In the genomic region with DNA sequence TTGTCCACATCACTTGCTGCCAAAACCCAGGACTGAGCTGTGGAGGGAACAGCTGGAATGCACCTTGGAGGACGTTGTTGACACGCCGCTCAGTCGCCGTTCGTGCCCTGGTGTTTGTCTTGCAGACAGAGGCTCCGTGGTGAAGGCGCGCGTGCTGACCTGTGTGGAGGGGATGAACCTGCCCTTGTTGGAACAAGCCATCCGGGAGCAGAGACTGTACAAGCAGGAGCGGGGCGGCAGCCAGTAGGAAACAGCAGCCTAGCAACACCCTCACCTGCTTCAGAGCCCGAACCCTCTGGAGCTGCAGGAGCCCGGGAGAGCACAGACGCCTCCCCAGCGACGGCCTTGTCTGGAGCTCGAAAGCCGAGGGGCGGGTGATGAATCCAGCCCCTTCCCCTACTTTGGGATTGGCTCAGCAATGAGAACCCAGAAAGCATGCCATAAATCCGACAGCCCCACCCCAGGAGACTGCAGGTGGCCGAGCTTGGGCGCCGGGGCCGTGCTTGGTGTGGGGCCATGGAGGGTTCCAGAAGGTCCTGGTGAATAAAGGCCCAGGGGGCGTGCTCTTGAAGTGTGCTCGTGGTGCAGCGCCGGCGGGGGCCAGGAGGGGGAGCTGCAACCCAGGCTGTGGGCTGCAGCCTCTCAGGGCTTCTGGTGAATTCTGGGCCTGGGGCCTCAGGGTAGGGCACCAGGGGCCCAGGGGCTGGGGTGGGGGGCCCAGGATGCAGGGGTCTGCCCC, we compare ENCODE assay signal across 1 cellular context.
TF ChIP-seq lines count a peak whose summit lies in the region.

No MANE protein-coding gene starts in this region.

TF ChIP-seq in neural cell, 6 proteins besides CTCF, POLR2A, EP300 and RAD21:
- TF ChIP-seq, protein P1, sequence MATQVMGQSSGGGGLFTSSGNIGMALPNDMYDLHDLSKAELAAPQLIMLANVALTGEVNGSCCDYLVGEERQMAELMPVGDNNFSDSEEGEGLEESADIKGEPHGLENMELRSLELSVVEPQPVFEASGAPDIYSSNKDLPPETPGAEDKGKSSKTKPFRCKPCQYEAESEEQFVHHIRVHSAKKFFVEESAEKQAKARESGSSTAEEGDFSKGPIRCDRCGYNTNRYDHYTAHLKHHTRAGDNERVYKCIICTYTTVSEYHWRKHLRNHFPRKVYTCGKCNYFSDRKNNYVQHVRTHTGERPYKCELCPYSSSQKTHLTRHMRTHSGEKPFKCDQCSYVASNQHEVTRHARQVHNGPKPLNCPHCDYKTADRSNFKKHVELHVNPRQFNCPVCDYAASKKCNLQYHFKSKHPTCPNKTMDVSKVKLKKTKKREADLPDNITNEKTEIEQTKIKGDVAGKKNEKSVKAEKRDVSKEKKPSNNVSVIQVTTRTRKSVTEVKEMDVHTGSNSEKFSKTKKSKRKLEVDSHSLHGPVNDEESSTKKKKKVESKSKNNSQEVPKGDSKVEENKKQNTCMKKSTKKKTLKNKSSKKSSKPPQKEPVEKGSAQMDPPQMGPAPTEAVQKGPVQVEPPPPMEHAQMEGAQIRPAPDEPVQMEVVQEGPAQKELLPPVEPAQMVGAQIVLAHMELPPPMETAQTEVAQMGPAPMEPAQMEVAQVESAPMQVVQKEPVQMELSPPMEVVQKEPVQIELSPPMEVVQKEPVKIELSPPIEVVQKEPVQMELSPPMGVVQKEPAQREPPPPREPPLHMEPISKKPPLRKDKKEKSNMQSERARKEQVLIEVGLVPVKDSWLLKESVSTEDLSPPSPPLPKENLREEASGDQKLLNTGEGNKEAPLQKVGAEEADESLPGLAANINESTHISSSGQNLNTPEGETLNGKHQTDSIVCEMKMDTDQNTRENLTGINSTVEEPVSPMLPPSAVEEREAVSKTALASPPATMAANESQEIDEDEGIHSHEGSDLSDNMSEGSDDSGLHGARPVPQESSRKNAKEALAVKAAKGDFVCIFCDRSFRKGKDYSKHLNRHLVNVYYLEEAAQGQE (IDR thresholded peaks at IDR 0.05; ENCODE audit: borderline replicate concordance), result no peak
- no peak for TF ChIP-seq MXI1 (conservative IDR thresholded peaks at IDR 0.05; ENCODE audit: poor library complexity, severe bottlenecking)
- no peak for TF ChIP-seq POLR2AphosphoS5 (IDR thresholded peaks at IDR 0.05)
- no peak for TF ChIP-seq SMC3 (conservative IDR thresholded peaks at IDR 0.05; ENCODE audit: poor library complexity)
- no peak for TF ChIP-seq TAF1 (IDR thresholded peaks at IDR 0.05; ENCODE audit: low read depth)
- TF ChIP-seq EZH2 (IDR thresholded peaks at IDR 0.05; ENCODE audit: borderline replicate concordance, insufficient read depth, low read length, poor library complexity, severe bottlenecking), result no peak
